ENCODE assay signal across 1 cellular context in genomic region chr3:76352848-76353130, GRCh38.
TF ChIP-seq lines count a peak whose summit lies in the region.

No MANE protein-coding gene starts in this region.

TF ChIP-seq in GM23338, 12 proteins besides CTCF, POLR2A, EP300 and RAD21 (continued from another document):
- TF ChIP-seq ETS1 (IDR thresholded peaks at IDR 0.05) = no peak
- TF ChIP-seq ZNF462 (CRISPR knock-in tag; IDR thresholded peaks at IDR 0.05) = no peak
TF ChIP-seq in GM23338: peak in this region for 0.
